ENCODE assay signal across 33 cellular contexts in genomic region chr12:2355198-2355597, GRCh38.
"Had no signal": no experiment of that assay in that cellular context is flagged by ENCODE, and none has a peak within 500 bp of the region (broad histone marks: within the 10 kb centered on the region; RNA-seq: fewer than 3 reads in every experiment).

No MANE protein-coding gene starts in this region.

- H3K9me3 Mint-ChIP-seq: activated T-helper 2 cell treated with anti-CD3 and anti-CD28 coated beads, Interferon-gamma antibody, Interleukin-2, Interleukin-4, amounts not matched to agents 10 μg/mL and 5 μg/mL and 100 μg/mL, durations not matched to agents 14 hours and 24 hours and 36 hours; effector memory CD8-positive, alpha-beta T cell; nephron progenitor cell; stimulated activated naive B cell treated with anti-CD40 and anti-IgM and Interleukin-4, amounts not matched to agents 10 μg/mL and 1 μg/mL and 100 μg/mL, for 72 hours; T-cell; T-helper 2 cell treated with Interferon-gamma antibody and Interleukin-4, amounts not matched to agents 5 μg/mL and 100 μg/mL, for 36 hours had no signal

- ATAC-seq: body of pancreas; effector memory CD8-positive, alpha-beta T cell; esophagus mucosa; foreskin keratinocyte; heart left ventricle; left lobe of liver; T-cell; upper lobe of right lung had no signal

- H3K27ac ChIP-seq: body of pancreas, foreskin keratinocyte, ovary, stomach, suprapubic skin, upper lobe of right lung had no signal

- H3K36me3 ChIP-seq: heart left ventricle, ovary, stomach, suprapubic skin, tibial artery, upper lobe of right lung had no signal

- DNase-seq: activated CD4-positive, alpha-beta T cell treated with anti-CD3 and anti-CD28 coated beads for 4 hours; activated CD4-positive, alpha-beta T cell treated with anti-CD3 and anti-CD28 coated beads, Interleukin-2, amount 50 U/mL, for 48 hours; activated naive CD4-positive, alpha-beta T cell treated with Interleukin-2 at 50 U/mL for 16 hours; activated T-cell treated with anti-CD3 and anti-CD28 coated beads, Interleukin-2, amount 50 U/mL, for 48 hours; aorta; body of pancreas; effector memory CD8-positive, alpha-beta T cell; foreskin keratinocyte; heart left ventricle; hypothalamus; kidney glomerular epithelial cell; mesendoderm; naive B cell; nephron progenitor cell; ovary; retina; stimulated activated CD4-positive, alpha-beta T cell treated with anti-CD3 and anti-CD28 coated beads, Interleukin-15, amount 100 ng/mL, for 24 hours; stimulated activated CD4-positive, alpha-beta T cell treated with anti-CD3 and anti-CD28 coated beads, Interleukin-2, amount 100 ng/mL, for 24 hours; stimulated activated naive B cell treated with anti-CD40 and anti-IgM and Interleukin-4, amounts not matched to agents 10 μg/mL and 1 μg/mL and 100 μg/mL, for 72 hours; stomach; T-cell; upper lobe of right lung had no signal

- H3K27ac Mint-ChIP-seq: activated naive CD8-positive, alpha-beta T cell; activated T-helper 2 cell treated with anti-CD3 and anti-CD28 coated beads, Interferon-gamma antibody, Interleukin-2, Interleukin-4, amounts not matched to agents 10 μg/mL and 5 μg/mL and 100 μg/mL, durations not matched to agents 14 hours and 24 hours and 36 hours; effector memory CD8-positive, alpha-beta T cell; naive B cell; nephron progenitor cell; progenitor cell of endocrine pancreas; stimulated activated naive B cell treated with anti-CD40 and anti-IgM and Interleukin-4, amounts not matched to agents 10 μg/mL and 1 μg/mL and 100 μg/mL, for 72 hours; T-cell; T-helper 2 cell treated with Interferon-gamma antibody and Interleukin-4, amounts not matched to agents 5 μg/mL and 100 μg/mL, for 36 hours had no signal

- H3K27me3 ChIP-seq: body of pancreas, foreskin keratinocyte, heart left ventricle, ovary, suprapubic skin, tibial artery, upper lobe of right lung had no signal

- H3K36me3 Mint-ChIP-seq: activated naive CD8-positive, alpha-beta T cell; naive B cell; stimulated activated naive B cell treated with anti-CD40 and anti-IgM and Interleukin-4, amounts not matched to agents 10 μg/mL and 1 μg/mL and 100 μg/mL, for 72 hours; T-cell had no signal

- H3K9me3 ChIP-seq: body of pancreas, heart left ventricle, ovary, stomach, suprapubic skin, tibial artery, upper lobe of right lung had no signal

- H3K4me3 ChIP-seq: body of pancreas, coronary artery, dorsolateral prefrontal cortex, heart left ventricle, lung, ovary, stomach, suprapubic skin, tibial artery, upper lobe of right lung had no signal

- H3K4me3 Mint-ChIP-seq: activated naive CD8-positive, alpha-beta T cell; effector memory CD8-positive, alpha-beta T cell; naive B cell; nephron progenitor cell; stimulated activated naive B cell treated with anti-CD40 and anti-IgM and Interleukin-4, amounts not matched to agents 10 μg/mL and 1 μg/mL and 100 μg/mL, for 72 hours; T-cell; T-helper 2 cell treated with Interferon-gamma antibody and Interleukin-4, amounts not matched to agents 5 μg/mL and 100 μg/mL, for 36 hours had no signal

- H3K4me1 ChIP-seq: body of pancreas, foreskin keratinocyte had no signal
